In genomic region chr12:132787877-132788276, GRCh38 we compare ENCODE assay signal across 15 cellular contexts. TPM values are rescaled to one million over a fixed set of nuclear protein-coding genes. Genes with fewer than 3 reads are reported as not detected.
A peak's percentile ranks its signal among the peaks of the same experiment; 100 is the strongest.
DNase-seq lines count a peak whose midpoint lies in the region; ATAC-seq and TF ChIP-seq lines count a peak whose summit lies in the region.
"Had no signal": no experiment of that assay in that cellular context is flagged by ENCODE, and none has a peak within 500 bp of the region (broad histone marks: within the 10 kb centered on the region; RNA-seq: fewer than 3 reads in every experiment).

No MANE protein-coding gene starts in this region.

- no peak overlapping the region for H3K9ac ChIP-seq in HUES6 (ENCODE audit: low read length)

- no peak for TF ChIP-seq CTCF in chondrocyte (IDR thresholded peaks at IDR 0.05)

- peaks cover 75% of the 10 kb centered on the region for H3K36me3 ChIP-seq in HUES6 (ENCODE audit: control insufficient read depth, insufficient read depth, low read length)

- H3K4me3 Mint-ChIP-seq in activated naive CD8-positive, alpha-beta T cell treated with anti-CD3 and anti-CD28 coated beads for 36 hours: no peak overlapping the region
- no peak overlapping the region for H3K4me3 Mint-ChIP-seq in activated naive CD8-positive, alpha-beta T cell treated with anti-CD3 and anti-CD28 coated beads, Interleukin-2, amount 50 U/mL, for 24 hours
- no peak overlapping the region for H3K4me3 Mint-ChIP-seq in chondrocyte (ENCODE audit: unreplicated experiment)
- H3K4me3 Mint-ChIP-seq in stimulated activated naive B cell treated with anti-CD40 and anti-IgM and Interleukin-4, amounts not matched to agents 10 μg/mL and 1 μg/mL and 100 μg/mL, for 72 hours: peak overlapping the region in 1 of 2 donors; percentile 8

- no peaks in the 10 kb centered on the region for H3K27me3 ChIP-seq in HUES6 (ENCODE audit: control insufficient read depth, insufficient read depth, low read length)
- H3K27me3 ChIP-seq: SJCRH30 had no signal

- H3K27ac ChIP-seq in HUES6 (ENCODE audit: low read depth, low read length): 0 out of 2 replicates have a peak overlapping the region, but pooled peaks have one; percentile 26
- H3K27ac ChIP-seq: SJCRH30 had no signal

- no peaks in the 10 kb centered on the region for H3K4me1 ChIP-seq in HUES6 (ENCODE audit: control insufficient read depth, insufficient read depth, low read length)
- H3K4me1 ChIP-seq: SJCRH30 had no signal

- H3K27ac Mint-ChIP-seq in activated naive CD8-positive, alpha-beta T cell treated with anti-CD3 and anti-CD28 coated beads for 36 hours: peak overlapping the region; percentile 54
- no peak overlapping the region for H3K27ac Mint-ChIP-seq in activated naive CD8-positive, alpha-beta T cell treated with anti-CD3 and anti-CD28 coated beads, Interleukin-2, amount 50 U/mL, for 24 hours
- H3K27ac Mint-ChIP-seq in chondrocyte (ENCODE audit: unreplicated experiment): peak overlapping the region; percentile 22
- peak overlapping the region; percentile 81 for H3K27ac Mint-ChIP-seq in stimulated activated naive B cell treated with anti-CD40 and anti-IgM and Interleukin-4, amounts not matched to agents 10 μg/mL and 1 μg/mL and 100 μg/mL, for 72 hours

- ATAC-seq in activated naive CD8-positive, alpha-beta T cell treated with anti-CD3 and anti-CD28 coated beads, Interleukin-2, amount 50 U/mL, for 24 hours: no peak
- ATAC-seq in stimulated activated naive B cell treated with anti-CD40 and anti-IgM and Interleukin-4, amounts not matched to agents 10 μg/mL and 1 μg/mL and 100 μg/mL, for 72 hours (replicated peaks): no peak
- no peak for ATAC-seq in HG02623 (IDR thresholded peaks at IDR 0.05; ENCODE audit: unreplicated experiment)

- H3K27me3 Mint-ChIP-seq in activated naive CD8-positive, alpha-beta T cell treated with anti-CD3 and anti-CD28 coated beads for 36 hours: no peaks in the 10 kb centered on the region
- no peaks in the 10 kb centered on the region for H3K27me3 Mint-ChIP-seq in activated naive CD8-positive, alpha-beta T cell treated with anti-CD3 and anti-CD28 coated beads, Interleukin-2, amount 50 U/mL, for 24 hours
- no peaks in the 10 kb centered on the region for H3K27me3 Mint-ChIP-seq in chondrocyte (ENCODE audit: low read depth)
- H3K27me3 Mint-ChIP-seq in stimulated activated naive B cell treated with anti-CD40 and anti-IgM and Interleukin-4, amounts not matched to agents 10 μg/mL and 1 μg/mL and 100 μg/mL, for 72 hours: no peaks in the 10 kb centered on the region

- no peaks in the 10 kb centered on the region for H3K9me3 ChIP-seq in HUES6 (ENCODE audit: control insufficient read depth, insufficient read depth, low read depth, low read length)
- H3K9me3 ChIP-seq: SJCRH30 had no signal

- no peak overlapping the region for H3K4me3 ChIP-seq in HUES6 (ENCODE audit: low read depth, low read length)
- H3K4me3 ChIP-seq: GM12878, SJCRH30 had no signal

- peaks cover 39% of the 10 kb centered on the region for H3K36me3 Mint-ChIP-seq in activated naive CD8-positive, alpha-beta T cell treated with anti-CD3 and anti-CD28 coated beads for 36 hours
- peaks cover 46% of the 10 kb centered on the region for H3K36me3 Mint-ChIP-seq in activated naive CD8-positive, alpha-beta T cell treated with anti-CD3 and anti-CD28 coated beads, Interleukin-2, amount 50 U/mL, for 24 hours (ENCODE audit: low read depth)
- H3K36me3 Mint-ChIP-seq in chondrocyte (ENCODE audit: low read depth): peaks cover 52% of the 10 kb centered on the region
- H3K36me3 Mint-ChIP-seq in stimulated activated naive B cell treated with anti-CD40 and anti-IgM and Interleukin-4, amounts not matched to agents 10 μg/mL and 1 μg/mL and 100 μg/mL, for 72 hours: peaks cover 59 to 70% of the 10 kb centered on the region in 2 donors

- no peaks in the 10 kb centered on the region for H3K9me3 Mint-ChIP-seq in activated naive CD8-positive, alpha-beta T cell treated with anti-CD3 and anti-CD28 coated beads for 36 hours
- H3K9me3 Mint-ChIP-seq in activated naive CD8-positive, alpha-beta T cell treated with anti-CD3 and anti-CD28 coated beads, Interleukin-2, amount 50 U/mL, for 24 hours: no peaks in the 10 kb centered on the region
- no peaks in the 10 kb centered on the region for H3K9me3 Mint-ChIP-seq in chondrocyte (ENCODE audit: low read depth)
- H3K9me3 Mint-ChIP-seq in stimulated activated naive B cell treated with anti-CD40 and anti-IgM and Interleukin-4, amounts not matched to agents 10 μg/mL and 1 μg/mL and 100 μg/mL, for 72 hours: no peaks in the 10 kb centered on the region

- DNase-seq in activated naive CD8-positive, alpha-beta T cell treated with anti-CD3 and anti-CD28 coated beads for 36 hours: no peak
- no peak for DNase-seq in activated naive CD8-positive, alpha-beta T cell treated with anti-CD3 and anti-CD28 coated beads, Interleukin-2, amount 50 U/mL, for 24 hours
- DNase-seq in chondrocyte (ENCODE audit: low spot score) (no peak), NCI-H510A treated with DMSO at 0.1 percent for 48 hours (lab: John Stamatoyannopoulos, UW) (no peak), UCSD-AML1 (lab: John Stamatoyannopoulos, UW; ENCODE audit: unreplicated experiment) (no peak)
- DNase-seq in stimulated activated naive B cell treated with anti-CD40 and anti-IgM and Interleukin-4, amounts not matched to agents 10 μg/mL and 1 μg/mL and 100 μg/mL, for 72 hours: no peak
- DNase-seq: DMS79 treated with DMSO at 0.1 percent for 48 hours, GOT3, NCI-H187 treated with DMSO at 0.1 percent for 48 hours, NCI-H345, NCI-H69, SJCRH30 had no signal

- H3K4me1 Mint-ChIP-seq in activated naive CD8-positive, alpha-beta T cell treated with anti-CD3 and anti-CD28 coated beads for 36 hours: no peaks in the 10 kb centered on the region
- no peaks in the 10 kb centered on the region for H3K4me1 Mint-ChIP-seq in activated naive CD8-positive, alpha-beta T cell treated with anti-CD3 and anti-CD28 coated beads, Interleukin-2, amount 50 U/mL, for 24 hours
- no peaks in the 10 kb centered on the region for H3K4me1 Mint-ChIP-seq in chondrocyte (ENCODE audit: low read depth)
- peaks cover 5 to 11% of the 10 kb centered on the region in 2 donors for H3K4me1 Mint-ChIP-seq in stimulated activated naive B cell treated with anti-CD40 and anti-IgM and Interleukin-4, amounts not matched to agents 10 μg/mL and 1 μg/mL and 100 μg/mL, for 72 hours

RNA-seq across cellular contexts. Expression of gene ANKLE2, which starts 26.2 kb away (rescaled TPM):
- 10 to 100 TPM; 84.5 to 84.8 TPM for total RNA-seq in activated naive CD8-positive, alpha-beta T cell treated with anti-CD3 and anti-CD28 coated beads for 36 hours
- 94.7 to 96.4 TPM (median 95.9 TPM) in 3 replicates for total RNA-seq in chondrocyte

RNA-seq across cellular contexts. Expression of gene GOLGA3, which starts 40.8 kb away (rescaled TPM):
- 10 to 100 TPM; 51.5 to 57.2 TPM for total RNA-seq in activated naive CD8-positive, alpha-beta T cell treated with anti-CD3 and anti-CD28 coated beads for 36 hours
- total RNA-seq in chondrocyte: 144 to 199 TPM (median 148 TPM) in 3 replicates
